ENCODE assay signal across 8 cellular contexts in genomic region chr10:118459642-118460193, GRCh38.
A peak's percentile ranks its signal among the peaks of the same experiment; 100 is the strongest.
DNase-seq lines count a peak whose midpoint lies in the region; ATAC-seq and TF ChIP-seq lines count a peak whose summit lies in the region.

No MANE protein-coding gene starts in this region.

- peak overlapping the region in 2 of 4 donors; percentile 8 to 42 for H3K4me3 ChIP-seq in Peyer's patch
- no peak overlapping the region for H3K4me3 ChIP-seq in tibial nerve

- TF ChIP-seq POLR2A in Peyer's patch (IDR thresholded peaks at IDR 0.05), result no peak
- no peak for TF ChIP-seq POLR2A in tibial nerve (IDR thresholded peaks at IDR 0.05)

- TF ChIP-seq EP300 in Ishikawa (IDR thresholded peaks at IDR 0.05; ENCODE audit: borderline replicate concordance) (no peak), tibial nerve (IDR thresholded peaks at IDR 0.05) (no peak)

- ATAC-seq in GM21360 (IDR thresholded peaks at IDR 0.05; ENCODE audit: unreplicated experiment), result peak; percentile 49

- H3K27me3 Mint-ChIP-seq in neural crest cell (ENCODE audit: low read depth), result peaks cover 47% of the 10 kb centered on the region

- H3K9me3 Mint-ChIP-seq in neural crest cell, result no peaks in the 10 kb centered on the region

- H3K4me3 Mint-ChIP-seq in neural crest cell, result no peak overlapping the region

- H3K36me3 ChIP-seq in Peyer's patch, result no peaks in the 10 kb centered on the region
- no peaks in the 10 kb centered on the region for H3K36me3 ChIP-seq in tibial nerve

- no peaks in the 10 kb centered on the region for H3K36me3 Mint-ChIP-seq in neural crest cell (ENCODE audit: low read depth)

- no peaks in the 10 kb centered on the region for H3K4me1 Mint-ChIP-seq in neural crest cell

- TF ChIP-seq CTCF in Peyer's patch (IDR thresholded peaks at IDR 0.05) (peak; percentile 22 to 69 (median 64)), neural crest cell (conservative IDR thresholded peaks at IDR 0.05) (peak; percentile 87), tibial nerve (IDR thresholded peaks at IDR 0.05) (peak; percentile 46 to 69 (median 62))

- no peaks in the 10 kb centered on the region for H3K27me3 ChIP-seq in Peyer's patch
- peaks cover 0 to 6% of the 10 kb centered on the region in 2 donors for H3K27me3 ChIP-seq in tibial nerve

- peak; percentile 62 for DNase-seq in D341Med (ENCODE audit: low spot score)
- peak; percentile 23 to 81 (median 56) for DNase-seq in Peyer's patch
- peak; percentile 13 for DNase-seq in activated T-helper 1 cell treated with Interleukin-2 at 50 U/mL for 16 hours (ENCODE audit: low read depth)
- DNase-seq in fibroblast of peridontal ligament (ENCODE audit: extremely low read depth), result peak; percentile 65
- DNase-seq in neural crest cell (ENCODE audit: low read depth, low spot score), result peak; percentile 70
- DNase-seq in tibial nerve (ENCODE audit: low spot score in 2 of 2), result peak; percentile 45 to 75

- H3K4me1 ChIP-seq in Peyer's patch (peaks cover 0 to 5% (median 0%) of the 10 kb centered on the region in 4 donors), tibial nerve (no peaks in the 10 kb centered on the region)

- H3K27ac ChIP-seq in Peyer's patch, result peak overlapping the region in 1 of 4 donors; percentile 61
- no peak overlapping the region for H3K27ac ChIP-seq in tibial nerve

- no peak overlapping the region for H3K27ac Mint-ChIP-seq in neural crest cell (ENCODE audit: unreplicated experiment)

- 2 to 3% methylated on average over 10 of the region's 10 CpGs for WGBS in tibial nerve, 2 donors

- no peaks in the 10 kb centered on the region for H3K9me3 ChIP-seq in Peyer's patch
- no peaks in the 10 kb centered on the region for H3K9me3 ChIP-seq in tibial nerve

- TF ChIP-seq RAD21 in Ishikawa (IDR thresholded peaks at IDR 0.05; ENCODE audit: low read depth), result peak; percentile 85

TF ChIP-seq in Ishikawa, 13 proteins besides CTCF, POLR2A, EP300 and RAD21:
- TF ChIP-seq TAF1 (IDR thresholded peaks at IDR 0.05; ENCODE audit: low read depth) (no peak), MAX (IDR thresholded peaks at IDR 0.05) (no peak), TEAD4 (IDR thresholded peaks at IDR 0.05) (no peak), REST (IDR thresholded peaks at IDR 0.05; ENCODE audit: low read depth) (no peak), NFIC (IDR thresholded peaks at IDR 0.05) (no peak), CEBPB (IDR thresholded peaks at IDR 0.05) (no peak), ZBTB7A (IDR thresholded peaks at IDR 0.05; ENCODE audit: low read depth) (no peak), CREB1 (IDR thresholded peaks at IDR 0.05; ENCODE audit: low read depth) (no peak), USF1 (IDR thresholded peaks at IDR 0.05) (no peak), FOXM1 (IDR thresholded peaks at IDR 0.05; ENCODE audit: borderline replicate concordance, low read depth) (no peak), YY1 (IDR thresholded peaks at IDR 0.05; ENCODE audit: low read depth) (no peak), EGR1 (IDR thresholded peaks at IDR 0.05) (no peak), TCF12 (IDR thresholded peaks at IDR 0.05; ENCODE audit: low read depth) (no peak)

Comparison
In these comparisons a context has a peak if more than half of its experiments do, and no peak if none do; other contexts are left out.
1. DNase-seq: peak in every context shown above with its lines; median percentile 70 in neural crest cell; 65 in fibroblast of peridontal ligament; 62 in D341Med; 60 in tibial nerve; 56 in Peyer's patch; 13 in activated T-helper 1 cell treated with Interleukin-2 at 50 U/mL for 16 hours.